ENCODE assay signal across 14 cellular contexts in the genomic region with DNA sequence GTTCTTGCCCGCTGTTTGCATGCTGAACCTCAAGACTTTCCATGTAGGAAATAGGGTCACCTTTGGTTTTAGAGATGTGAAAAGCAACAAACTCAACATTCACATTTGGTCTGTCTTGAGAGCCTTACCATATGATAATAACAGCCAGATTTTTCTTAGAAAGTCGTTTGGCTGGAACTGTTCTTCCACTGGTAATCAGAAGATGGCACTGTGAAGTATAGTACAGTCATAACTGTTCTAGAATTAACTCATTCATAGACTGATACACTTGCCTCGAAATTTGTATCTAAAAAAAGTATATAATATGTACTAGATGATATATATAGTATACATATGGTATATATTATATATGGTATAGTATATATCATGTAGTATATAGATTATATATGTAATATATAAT. TPM values are rescaled to one million over a fixed set of nuclear protein-coding genes. Genes with fewer than 3 reads are reported as not detected.
DNase-seq lines count a peak whose midpoint lies in the region; ATAC-seq and TF ChIP-seq lines count a peak whose summit lies in the region.
"Had no signal": no experiment of that assay in that cellular context is flagged by ENCODE, and none has a peak within 500 bp of the region (broad histone marks: within the 10 kb centered on the region; RNA-seq: fewer than 3 reads in every experiment).

No MANE protein-coding gene starts in this region.

- peak; percentile 30 for TF ChIP-seq CTCF in cardiac muscle cell (IDR thresholded peaks at IDR 0.05; ENCODE audit: low read depth, low read length)
- TF ChIP-seq CTCF in brain microvascular endothelial cell (IDR thresholded peaks at IDR 0.05; ENCODE audit: low read depth, low read length, missing control alignments) = peak; percentile 45
- TF ChIP-seq CTCF in type B pancreatic cell (conservative IDR thresholded peaks at IDR 0.05) = peak; percentile 30

- DNase-seq in cardiac muscle cell (ENCODE audit: low read depth in 1 of 2, low spot score in 1 of 2) (peak in 1 of 2 donors; percentile 28), Right ventricle myocardium inferior (ENCODE audit: missing footprints) (no peak), brain microvascular endothelial cell (no peak), type B pancreatic cell (ENCODE audit: extremely low spot score, unreplicated experiment) (no peak), SK-N-DZ (ENCODE audit: low spot score) (no peak), GM03348 (ENCODE audit: low spot score) (no peak)
- no peak for DNase-seq in stimulated activated CD8-positive, alpha-beta memory T cell treated with anti-CD3 and anti-CD28 coated beads, Interleukin-4, amount 100 ng/mL, for 48 hours
- DNase-seq: activated CD4-positive, alpha-beta T cell treated with anti-CD3 and anti-CD28 coated beads, Interleukin-2, amount 10 ng/mL, durations not matched to agents 24 days and 14 days; activated naive CD8-positive, alpha-beta T cell treated with anti-CD3 and anti-CD28 coated beads for 36 hours; effector CD4-positive, alpha-beta T cell; GDM1 had no signal

- H3K4me1 Mint-ChIP-seq in type B pancreatic cell (ENCODE audit: unreplicated experiment) = peaks cover 5% of the 10 kb centered on the region
- H3K4me1 Mint-ChIP-seq: activated CD4-positive, alpha-beta T cell treated with anti-CD3 and anti-CD28 coated beads, Interleukin-2, amount 10 ng/mL, durations not matched to agents 24 days and 14 days; activated naive CD8-positive, alpha-beta T cell treated with anti-CD3 and anti-CD28 coated beads for 36 hours; IgD-negative memory B cell had no signal

- ATAC-seq in Right ventricle myocardium inferior = no peak

- H3K4me1 ChIP-seq in cardiac muscle cell (ENCODE audit: low read depth) = no peaks in the 10 kb centered on the region
- H3K4me1 ChIP-seq: vagina had no signal

- H3K36me3 ChIP-seq in cardiac muscle cell (no peaks in the 10 kb centered on the region), brain microvascular endothelial cell (replicated peaks) (no peaks in the 10 kb centered on the region)
- H3K36me3 ChIP-seq: vagina had no signal

- no peak overlapping the region for H3K27ac ChIP-seq in cardiac muscle cell
- no peak overlapping the region for H3K27ac ChIP-seq in brain microvascular endothelial cell
- H3K27ac ChIP-seq: vagina had no signal

- no peaks in the 10 kb centered on the region for H3K36me3 Mint-ChIP-seq in type B pancreatic cell
- H3K36me3 Mint-ChIP-seq: activated naive CD8-positive, alpha-beta T cell treated with anti-CD3 and anti-CD28 coated beads for 36 hours; IgD-negative memory B cell had no signal

- no peaks in the 10 kb centered on the region for H3K27me3 Mint-ChIP-seq in type B pancreatic cell
- H3K27me3 Mint-ChIP-seq: activated CD4-positive, alpha-beta T cell treated with anti-CD3 and anti-CD28 coated beads, Interleukin-2, amount 10 ng/mL, durations not matched to agents 24 days and 14 days; activated naive CD8-positive, alpha-beta T cell treated with anti-CD3 and anti-CD28 coated beads for 36 hours; IgD-negative memory B cell had no signal

- H3K27me3 ChIP-seq in cardiac muscle cell (no peaks in the 10 kb centered on the region), brain microvascular endothelial cell (replicated peaks) (no peaks in the 10 kb centered on the region)
- H3K27me3 ChIP-seq: vagina had no signal

- H3K4me3 Mint-ChIP-seq in type B pancreatic cell = no peak overlapping the region
- H3K4me3 Mint-ChIP-seq: activated CD4-positive, alpha-beta T cell treated with anti-CD3 and anti-CD28 coated beads, Interleukin-2, amount 10 ng/mL, durations not matched to agents 24 days and 14 days; activated naive CD8-positive, alpha-beta T cell treated with anti-CD3 and anti-CD28 coated beads for 36 hours; IgD-negative memory B cell had no signal

- H3K27ac Mint-ChIP-seq in type B pancreatic cell = no peak overlapping the region
- H3K27ac Mint-ChIP-seq: activated CD4-positive, alpha-beta T cell treated with anti-CD3 and anti-CD28 coated beads, Interleukin-2, amount 10 ng/mL, durations not matched to agents 24 days and 14 days; activated naive CD8-positive, alpha-beta T cell treated with anti-CD3 and anti-CD28 coated beads for 36 hours; IgD-negative memory B cell had no signal

- H3K9me3 Mint-ChIP-seq in type B pancreatic cell = no peaks in the 10 kb centered on the region

- intact Hi-C loops in Right ventricle myocardium inferior (cut with DNase I) = loop anchor here (5.0 kb wide), 1 partner anchor 1278 kb away; no protein-coding TSS in a partner anchor

- in situ Hi-C loops in brain microvascular endothelial cell (cut with HindIII; ENCODE audit: low pct_ligation_motif_present, low sequenced_read_pairs) = no loop called here

- TF ChIP-seq RAD21 in Ishikawa (IDR thresholded peaks at IDR 0.05; ENCODE audit: low read depth) = peak; percentile 13; the same call in 1 of the 2 replicates

- TF ChIP-seq EP300 in Ishikawa (IDR thresholded peaks at IDR 0.05; ENCODE audit: borderline replicate concordance) = no peak

- H3K4me3 ChIP-seq in cardiac muscle cell (no peak overlapping the region), brain microvascular endothelial cell (ENCODE audit: low read depth, low read length) (no peak overlapping the region)
- H3K4me3 ChIP-seq: vagina had no signal

- no peaks in the 10 kb centered on the region for H3K9me3 ChIP-seq in cardiac muscle cell (ENCODE audit: low read depth)
- H3K9me3 ChIP-seq: vagina had no signal

TF ChIP-seq in Ishikawa, 13 proteins besides CTCF, POLR2A, EP300 and RAD21:
- TF ChIP-seq TEAD4 (IDR thresholded peaks at IDR 0.05) (no peak), USF1 (IDR thresholded peaks at IDR 0.05) (no peak), TAF1 (IDR thresholded peaks at IDR 0.05; ENCODE audit: low read depth) (no peak), FOXM1 (IDR thresholded peaks at IDR 0.05; ENCODE audit: borderline replicate concordance, low read depth) (no peak), CREB1 (IDR thresholded peaks at IDR 0.05; ENCODE audit: low read depth) (no peak), EGR1 (IDR thresholded peaks at IDR 0.05) (no peak), NFIC (IDR thresholded peaks at IDR 0.05) (no peak), CEBPB (IDR thresholded peaks at IDR 0.05) (no peak)
- TF ChIP-seq, protein P1, sequence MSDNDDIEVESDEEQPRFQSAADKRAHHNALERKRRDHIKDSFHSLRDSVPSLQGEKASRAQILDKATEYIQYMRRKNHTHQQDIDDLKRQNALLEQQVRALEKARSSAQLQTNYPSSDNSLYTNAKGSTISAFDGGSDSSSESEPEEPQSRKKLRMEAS (IDR thresholded peaks at IDR 0.05) = no peak

RNA-seq across cellular contexts. Expression of gene LUZP2, which starts 12.3 kb away (rescaled TPM):
- 0.07 TPM in 1 of 2 replicates, not detected in the other for total RNA-seq in cardiac muscle cell
- polyA plus RNA-seq in cardiac muscle cell = not detected in 2 replicates
- total RNA-seq in Right ventricle myocardium inferior = not detected
- 3.1 and 6.5 TPM in 2 replicates for total RNA-seq in type B pancreatic cell (ENCODE audit: low replicate concordance)
- polyA plus RNA-seq in SK-N-DZ (2014; cell fraction: cytosol; rRNA removed) = 1.1 and 1.2 TPM in 2 replicates
- 1.0 and 4.0 TPM in 2 replicates for polyA plus RNA-seq in SK-N-DZ (2014; cell fraction: nucleus; rRNA removed)
- total RNA-seq: activated CD4-positive, alpha-beta T cell treated with anti-CD3 and anti-CD28 coated beads, Interleukin-2, amount 10 ng/mL, durations not matched to agents 24 days and 14 days; activated naive CD8-positive, alpha-beta T cell treated with anti-CD3 and anti-CD28 coated beads for 36 hours had no signal
- polyA plus RNA-seq: IgD-negative memory B cell had no signal
